Comparison of ENCODE assay signal across 9 cellular contexts in the genomic region with DNA sequence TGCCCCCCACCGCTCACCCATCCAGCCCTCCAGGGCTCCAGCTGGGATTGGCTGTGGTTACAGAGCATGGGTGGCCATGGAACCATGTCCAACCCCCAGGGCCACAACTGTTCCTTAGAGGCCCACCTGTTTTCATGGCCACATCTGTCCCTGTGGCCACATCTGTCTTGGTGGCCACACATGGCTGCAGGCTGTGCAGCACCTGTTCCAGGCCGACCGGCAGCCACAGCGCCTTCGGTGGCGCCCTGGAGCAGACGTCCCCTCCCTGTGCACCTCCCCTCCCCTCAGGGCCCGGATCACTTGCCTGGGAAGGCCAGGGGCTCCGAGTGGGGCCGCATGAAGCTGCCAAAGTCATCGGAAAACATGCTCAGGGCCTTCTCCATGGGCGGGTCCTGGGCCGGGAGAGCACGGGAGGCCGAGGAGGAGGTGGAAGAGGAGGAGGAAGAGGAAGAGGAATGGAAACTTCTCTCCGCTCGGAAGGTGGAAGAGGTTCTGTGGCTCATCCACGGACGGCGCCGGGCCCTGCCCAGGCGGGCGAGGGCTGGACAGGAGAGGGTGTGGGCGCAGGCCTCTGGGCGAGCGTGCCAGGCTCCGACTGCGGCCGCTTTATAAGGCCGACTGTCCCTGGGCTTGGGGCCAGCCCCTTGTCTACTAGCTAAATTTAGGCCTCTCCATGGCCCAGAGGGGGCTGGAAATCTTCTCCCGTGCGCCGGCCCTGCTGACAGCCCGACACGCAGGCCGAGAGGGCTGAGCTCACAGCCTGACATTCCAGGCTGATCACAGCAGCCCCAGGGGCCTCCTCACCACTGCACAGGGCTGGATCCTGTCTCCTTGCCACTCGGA. TPM values are rescaled to one million over a fixed set of nuclear protein-coding genes. Genes with fewer than 3 reads are reported as not detected.
A peak's percentile ranks its signal among the peaks of the same experiment; 100 is the strongest.
DNase-seq lines count a peak whose midpoint lies in the region; ATAC-seq and TF ChIP-seq lines count a peak whose summit lies in the region.
"Had no signal": no experiment of that assay in that cellular context is flagged by ENCODE, and none has a peak within 500 bp of the region (broad histone marks: within the 10 kb centered on the region; RNA-seq: fewer than 3 reads in every experiment).

A gene (minus strand): TSS at position 583 of the 843 bp plus-strand sequence. CDS start 80 bp downstream, at position 503.

- H3K27me3 ChIP-seq in adrenal gland (no peaks in the 10 kb centered on the region), gastrocnemius medialis (no peaks in the 10 kb centered on the region)

- H3K4me1 ChIP-seq in adrenal gland (replicated peaks in 1 of 2): peaks cover 86 to 90% of the 10 kb centered on the region in 2 donors
- peaks cover 43 to 59% of the 10 kb centered on the region in 2 donors for H3K4me1 ChIP-seq in gastrocnemius medialis

- TF ChIP-seq CTCF in GM10248 (IDR thresholded peaks at IDR 0.05; ENCODE audit: control extremely low read depth, extremely low read depth, low read depth, missing control alignments) (peak; percentile 14), adrenal gland (IDR thresholded peaks at IDR 0.05) (peak in 2 of 6 experiments; percentile 4 to 16), gastrocnemius medialis (IDR thresholded peaks at IDR 0.05 in 4 of 5, conservative IDR thresholded peaks at IDR 0.05 in 1 of 5) (peak in 2 of 5 experiments; percentile 20 to 29)

- 21 to 22% (median 22%) methylated on average over 19 to 37 of the region's 37 CpGs for WGBS in adrenal gland, 4 donors

- peak; percentile 86 to 96 for TF ChIP-seq POLR2A in adrenal gland (IDR thresholded peaks at IDR 0.05)
- peak in 1 of 2 donors; percentile 97 for TF ChIP-seq POLR2A in gastrocnemius medialis (IDR thresholded peaks at IDR 0.05)

- intact Hi-C loops in adrenal gland (cut with DNase I) (loop anchor here in 1 of 2 donors (10.0 kb wide), 1 partner anchor 167 kb away; no protein-coding TSS in a partner anchor), gastrocnemius medialis (cut with DNase I; ENCODE audit: low total_unique reads) (loop anchor here (2.0 to 10.0 kb wide), 4 partner anchors 183 to 1097 kb away; a partner anchor contains a TSS)

- in situ Hi-C loops in gastrocnemius medialis (cut with MboI; ENCODE audit: low sequenced_read_pairs in 4 of 4): no loop called here

- H3K9me3 ChIP-seq in adrenal gland (replicated peaks in 1 of 3) (no peaks in the 10 kb centered on the region), gastrocnemius medialis (no peaks in the 10 kb centered on the region)

- DNase-seq in GM10248 (ENCODE audit: extremely low spot score) (no peak), adrenal gland (peak; percentile 91 to 97 (median 94)), hepatic stellate cell (ENCODE audit: low spot score) (peak; percentile 96), gastrocnemius medialis (peak; percentile 91 to 97), hippocampal formation (lab: John Stamatoyannopoulos, UW) (no peak), NCI-H1092 (lab: John Stamatoyannopoulos, UW) (no peak), NCI-H774 (lab: John Stamatoyannopoulos, UW) (no peak)
- DNase-seq: NCI-H1436 treated with DMSO at 0.1 percent for 48 hours had no signal

- H3K27ac ChIP-seq in adrenal gland: peak within 1 kb of the TSS; percentile 84 to 97 (median 94)
- H3K27ac ChIP-seq in gastrocnemius medialis: peak within 1 kb of the TSS; percentile 97 to 100 (median 98)

- CTCF ChIA-PET in GM10248 (lab: Yijun Ruan, JAX): interaction anchor here (1.3 to 1.9 kb wide), 3 partner anchors 8 to 226 kb away, joined by 3 to 9 read pairs (median 5); no protein-coding TSS in a partner anchor

- H3K36me3 ChIP-seq in adrenal gland (replicated peaks in 1 of 2): no peaks in the 10 kb centered on the region
- no peaks in the 10 kb centered on the region for H3K36me3 ChIP-seq in gastrocnemius medialis

- POLR2A ChIA-PET in GM10248 (lab: Yijun Ruan, JAX): no interaction called here

- H3K4me3 ChIP-seq in adrenal gland (peak within 1 kb of the TSS in 2 of 4 donors; percentile 16 to 53), gastrocnemius medialis (peak within 1 kb of the TSS; percentile 68 to 82 (median 76))

- ATAC-seq in gastrocnemius medialis (peak; percentile 20 to 26), GM18858 (IDR thresholded peaks at IDR 0.05; ENCODE audit: unreplicated experiment) (no peak)

RNA-seq across cellular contexts. Expression of the gene that starts here (rescaled TPM):
- total RNA-seq in adrenal gland (100 to 1,000 TPM in 4 of 8 donors, 10 to 100 TPM in 4; 13.4 to 633 (median 92.8) TPM), gastrocnemius medialis (1,000 to 10,000 TPM in 1 of 4 donors, 100 to 1,000 TPM in 3; 355 to 1,466 (median 716) TPM)
- polyA plus RNA-seq in adrenal gland: 100 to 1,000 TPM in 1 of 3 donors, 10 to 100 TPM in 2; 52.7 to 488 (median 90.1) TPM

Comparison
In these comparisons a context has a peak if more than half of its experiments do, and no peak if none do; other contexts are left out.
1. DNase-seq: peak in adrenal gland (7 of 7), hepatic stellate cell (single experiment) and gastrocnemius medialis (2 of 2); none in GM10248 (single experiment), hippocampal formation (0 of 2), NCI-H1092 (single experiment) and NCI-H774 (single experiment).